Comparison of ENCODE assay signal across 15 cellular contexts in genomic region chr5:33261305-33261704, GRCh38.
DNase-seq lines count a peak whose midpoint lies in the region; ATAC-seq and TF ChIP-seq lines count a peak whose summit lies in the region.
"Had no signal": no experiment of that assay in that cellular context is flagged by ENCODE, and none has a peak within 500 bp of the region (broad histone marks: within the 10 kb centered on the region; RNA-seq: fewer than 3 reads in every experiment).

No MANE protein-coding gene starts in this region.

- no peaks in the 10 kb centered on the region for H3K79me1 ChIP-seq in mesenchymal stem cell (replicated peaks; ENCODE audit: low read length, poor library complexity, severe bottlenecking)

- peaks cover 43% of the 10 kb centered on the region for H3K4me1 Mint-ChIP-seq in chondrocyte (ENCODE audit: low read depth)
- H3K4me1 Mint-ChIP-seq in activated CD4-positive, alpha-beta T cell treated with anti-CD3 and anti-CD28 coated beads, Interleukin-2, amount 10 ng/mL, durations not matched to agents 7 days and 5 days = no peaks in the 10 kb centered on the region

- no peak for ATAC-seq in GM21717 (IDR thresholded peaks at IDR 0.05; ENCODE audit: unreplicated experiment)

- H4K8ac ChIP-seq in mesenchymal stem cell (ENCODE audit: low read length) = no peak overlapping the region

- no peak overlapping the region for H2BK15ac ChIP-seq in mesenchymal stem cell (ENCODE audit: low read depth, poor library complexity, severe bottlenecking)

- H3K4me3 ChIP-seq in AG10803 (ENCODE audit: low read length) (no peak overlapping the region), MG63 (no peak overlapping the region), mesenchymal stem cell (ENCODE audit: insufficient read depth in 1 of 2, low read depth in 1 of 2, low read length in 2 of 2) (no peak overlapping the region)

- H3K27me3 ChIP-seq in MG63 = no peaks in the 10 kb centered on the region
- H3K27me3 ChIP-seq in mesenchymal stem cell (ENCODE audit: control insufficient read depth in 1 of 2, insufficient read depth in 1 of 2, low read length in 2 of 2) = no peaks in the 10 kb centered on the region

- peak overlapping the region; percentile 76 for H3K27ac Mint-ChIP-seq in chondrocyte (ENCODE audit: unreplicated experiment)
- H3K27ac Mint-ChIP-seq in activated CD4-positive, alpha-beta T cell treated with anti-CD3 and anti-CD28 coated beads, Interleukin-2, amount 10 ng/mL, durations not matched to agents 7 days and 5 days = no peak overlapping the region

- no peak overlapping the region for H2BK12ac ChIP-seq in mesenchymal stem cell (ENCODE audit: low read length in 2 of 2)

- H3K23ac ChIP-seq in mesenchymal stem cell (ENCODE audit: low read length in 2 of 2) = no peak overlapping the region

- no peak overlapping the region for H2AFZ ChIP-seq in mesenchymal stem cell (ENCODE audit: low read depth, low read length)
- H2AFZ ChIP-seq: parathyroid adenoma had no signal

- no peak overlapping the region for H2AK5ac ChIP-seq in mesenchymal stem cell (ENCODE audit: low read length, severe bottlenecking)

- H3K36me3 ChIP-seq in MG63 = no peaks in the 10 kb centered on the region
- no peaks in the 10 kb centered on the region for H3K36me3 ChIP-seq in mesenchymal stem cell (ENCODE audit: control insufficient read depth in 1 of 2, insufficient read depth in 2 of 2, low read depth in 1 of 2, low read length in 2 of 2)

- no peak overlapping the region for H3K14ac ChIP-seq in mesenchymal stem cell (ENCODE audit: low read length in 2 of 2)

- peaks cover 26% of the 10 kb centered on the region for H3K9me3 Mint-ChIP-seq in chondrocyte (ENCODE audit: low read depth)
- no peaks in the 10 kb centered on the region for H3K9me3 Mint-ChIP-seq in activated CD4-positive, alpha-beta T cell treated with anti-CD3 and anti-CD28 coated beads, Interleukin-2, amount 10 ng/mL, durations not matched to agents 7 days and 5 days

- TF ChIP-seq CTCF in AG10803 (conservative IDR thresholded peaks at IDR 0.05; ENCODE audit: low read length) = peak; percentile 19; the same call in 1 of the 2 replicates
- TF ChIP-seq CTCF in chondrocyte (IDR thresholded peaks at IDR 0.05) = no peak

- H2BK120ac ChIP-seq in mesenchymal stem cell (ENCODE audit: low read depth, low read length) = no peak overlapping the region

- no peak overlapping the region for H3K4me2 ChIP-seq in mesenchymal stem cell (ENCODE audit: low read length, poor library complexity, severe bottlenecking)

- no peak overlapping the region for H3K27ac ChIP-seq in mesenchymal stem cell (ENCODE audit: low read length, poor library complexity, severe bottlenecking)
- H3K27ac ChIP-seq: C4-2B, parathyroid adenoma had no signal

- CTCF ChIA-PET in activated CD4-positive, alpha-beta T cell treated with anti-CD3 and anti-CD28 coated beads, Interleukin-2, amount 10 ng/mL, durations not matched to agents 7 days and 5 days (lab: Charles Lee) = no interaction called here

- POLR2A ChIA-PET in activated CD4-positive, alpha-beta T cell treated with anti-CD3 and anti-CD28 coated beads, Interleukin-2, amount 10 ng/mL, durations not matched to agents 7 days and 5 days (lab: Charles Lee) = no interaction called here

- no peaks in the 10 kb centered on the region for H3K4me1 ChIP-seq in mesenchymal stem cell (ENCODE audit: control insufficient read depth, insufficient read depth, low read depth, low read length)
- H3K4me1 ChIP-seq: parathyroid adenoma had no signal

- no peak overlapping the region for H3K4ac ChIP-seq in mesenchymal stem cell (ENCODE audit: low read depth in 1 of 2, low read length in 2 of 2)

- peak; percentile 71 for DNase-seq in AG10803 (ENCODE audit: low read depth)
- DNase-seq in MG63 = peak; percentile 1
- no peak for DNase-seq in chondrocyte (ENCODE audit: low spot score)
- DNase-seq in mesenchymal stem cell = peak; percentile 19
- DNase-seq in NCI-H69 (lab: John Stamatoyannopoulos, UW) = no peak
- no peak for DNase-seq in activated effector memory CD4-positive, alpha-beta T cell treated with Interleukin-2 at 50 U/mL for 16 hours
- no peak for DNase-seq in activated CD4-positive, alpha-beta T cell treated with anti-CD3 and anti-CD28 coated beads, Interleukin-2, amount 10 ng/mL, durations not matched to agents 7 days and 5 days
- DNase-seq: activated CD4-positive, alpha-beta T cell treated with anti-CD3 and anti-CD28 coated beads, Interleukin-2, amount 50 U/mL, for 48 hours; kidney; NCI-H2081 treated with DMSO at 0.1 percent for 48 hours; NCI-H774; T-helper 9 cell had no signal

- H3K9me3 ChIP-seq in MG63 (peaks cover 13% of the 10 kb centered on the region), mesenchymal stem cell (ENCODE audit: control insufficient read depth, low read length) (peaks cover 13% of the 10 kb centered on the region)

- H3K36me3 Mint-ChIP-seq in chondrocyte (ENCODE audit: low read depth) = peaks cover 17% of the 10 kb centered on the region
- no peaks in the 10 kb centered on the region for H3K36me3 Mint-ChIP-seq in activated CD4-positive, alpha-beta T cell treated with anti-CD3 and anti-CD28 coated beads, Interleukin-2, amount 10 ng/mL, durations not matched to agents 7 days and 5 days (ENCODE audit: low read depth)

- no peak overlapping the region for H3K9ac ChIP-seq in mesenchymal stem cell (ENCODE audit: low read length)
- H3K9ac ChIP-seq: parathyroid adenoma had no signal

- no peaks in the 10 kb centered on the region for H3K27me3 Mint-ChIP-seq in chondrocyte (ENCODE audit: low read depth)
- peaks cover 3% of the 10 kb centered on the region for H3K27me3 Mint-ChIP-seq in activated CD4-positive, alpha-beta T cell treated with anti-CD3 and anti-CD28 coated beads, Interleukin-2, amount 10 ng/mL, durations not matched to agents 7 days and 5 days

- H4K91ac ChIP-seq in mesenchymal stem cell (ENCODE audit: low read length) = no peak overlapping the region

- H2BK5ac ChIP-seq in mesenchymal stem cell (ENCODE audit: low read depth, low read length, poor library complexity, severe bottlenecking) = no peak overlapping the region

- WGBS in mesenchymal stem cell = no CpG with 5 or more reads among the region's 2 CpGs

- no peak overlapping the region for H3K4me3 Mint-ChIP-seq in chondrocyte (ENCODE audit: unreplicated experiment)
- no peak overlapping the region for H3K4me3 Mint-ChIP-seq in activated CD4-positive, alpha-beta T cell treated with anti-CD3 and anti-CD28 coated beads, Interleukin-2, amount 10 ng/mL, durations not matched to agents 7 days and 5 days

- no peak overlapping the region for H3K18ac ChIP-seq in mesenchymal stem cell (ENCODE audit: low read depth in 1 of 2, low read length in 2 of 2)

Comparison
In these comparisons a context has a peak if more than half of its experiments do, and no peak if none do; other contexts are left out.
1. DNase-seq: peak in AG10803 (single experiment), MG63 (single experiment) and mesenchymal stem cell (single experiment); none in chondrocyte (single experiment), NCI-H69 (single experiment), activated effector memory CD4-positive, alpha-beta T cell treated with Interleukin-2 at 50 U/mL for 16 hours (single experiment) and activated CD4-positive, alpha-beta T cell treated with anti-CD3 and anti-CD28 coated beads, Interleukin-2, amount 10 ng/mL, durations not matched to agents 7 days and 5 days (single experiment).